8 cellular contexts compared by ENCODE assay signal in genomic region chr2:43224571-43225092, GRCh38. TPM values are rescaled to one million over a fixed set of nuclear protein-coding genes. Genes with fewer than 3 reads are reported as not detected.
DNase-seq lines count a peak whose midpoint lies in the region; ATAC-seq and TF ChIP-seq lines count a peak whose summit lies in the region.

No MANE protein-coding gene starts in this region.

- peaks cover 13% of the 10 kb centered on the region for H3K79me1 ChIP-seq in neuronal stem cell (ENCODE audit: low read depth, low read length)

- peak overlapping the region; percentile 93 for H2BK15ac ChIP-seq in neuronal stem cell (ENCODE audit: low read length)

- peak overlapping the region; percentile 97 for H2AK5ac ChIP-seq in neuronal stem cell (ENCODE audit: low read depth, low read length)

- DNase-seq in HL-60 (ENCODE audit: low read depth in 1 of 2, low spot score in 1 of 2) = peak in 1 of 2 experiments; percentile 55
- DNase-seq in activated CD4-positive, alpha-beta T cell treated with anti-CD3 and anti-CD28 coated beads for 48 hours = peak; percentile 58
- no peak for DNase-seq in epithelial cell of prostate (ENCODE audit: low read depth, low spot score)
- DNase-seq in neuronal stem cell (ENCODE audit: low spot score) = no peak
- no peak for DNase-seq in globus pallidus (ENCODE audit: low spot score)

- no peak overlapping the region for H4K91ac ChIP-seq in neuronal stem cell (ENCODE audit: low read depth, low read length, poor library complexity)

- no peaks in the 10 kb centered on the region for H3K27me3 ChIP-seq in HL-60 (ENCODE audit: insufficient read depth, poor library complexity, severe bottlenecking)
- H3K27me3 ChIP-seq in neuronal stem cell (ENCODE audit: control insufficient read depth in 3 of 3, insufficient read depth in 3 of 3, low read depth in 1 of 3, low read length in 3 of 3) = no peaks in the 10 kb centered on the region

- H3K14ac ChIP-seq in neuronal stem cell (ENCODE audit: low read length) = peak overlapping the region; percentile 84

- H2AFZ ChIP-seq in neuronal stem cell (ENCODE audit: low read length) = no peak overlapping the region

- H3K4me3 ChIP-seq in HL-60 (replicated peaks; ENCODE audit: insufficient read depth, low read length) = peak overlapping the region; percentile 72
- peak overlapping the region; percentile 93 to 95 for H3K4me3 ChIP-seq in neuronal stem cell (ENCODE audit: low read length in 2 of 2)

- WGBS in neuronal stem cell (ENCODE audit: extremely low coverage in 2 of 2, insufficient read length in 2 of 2, insufficient replicate concordance in 1 of 2), 2 donors = no CpG with 5 or more reads among the region's 74 CpGs

- H3K4ac ChIP-seq in neuronal stem cell (ENCODE audit: low read length) = peak overlapping the region; percentile 91

- no peak overlapping the region for H4K8ac ChIP-seq in neuronal stem cell (ENCODE audit: low read depth, low read length)

- peaks cover 9 to 28% of the 10 kb centered on the region in 2 donors for H3K36me3 ChIP-seq in neuronal stem cell (replicated peaks in 1 of 2; ENCODE audit: control insufficient read depth in 2 of 2, insufficient read depth in 2 of 2, low read length in 2 of 2)

- H3K27ac ChIP-seq in HL-60 (replicated peaks) (peak overlapping the region; percentile 99), epithelial cell of prostate (peak overlapping the region; percentile 98), neuronal stem cell (replicated peaks; ENCODE audit: low read length) (peak overlapping the region; percentile 23)

- H3K9ac ChIP-seq in neuronal stem cell (ENCODE audit: low read depth, low read length, poor library complexity) = peak overlapping the region; percentile 98

- H3K4me1 ChIP-seq in neuronal stem cell (ENCODE audit: control insufficient read depth in 2 of 2, insufficient read depth in 1 of 2, low read depth in 1 of 2, low read length in 2 of 2) = peaks cover 22 to 43% of the 10 kb centered on the region in 2 donors

- peak overlapping the region; percentile 95 for H2BK12ac ChIP-seq in neuronal stem cell (ENCODE audit: low read length)

- peak overlapping the region; percentile 82 for H3K4me2 ChIP-seq in neuronal stem cell (ENCODE audit: insufficient read depth, low read length, poor library complexity, severe bottlenecking)

- peak overlapping the region; percentile 63 for H2BK5ac ChIP-seq in neuronal stem cell (ENCODE audit: low read length)

- H3K23ac ChIP-seq in neuronal stem cell (ENCODE audit: low read depth, low read length, poor library complexity) = peak overlapping the region; percentile 56

- H3K18ac ChIP-seq in neuronal stem cell (ENCODE audit: low read length) = peak overlapping the region; percentile 100

- TF ChIP-seq CTCF in HL-60 (IDR thresholded peaks at IDR 0.05; ENCODE audit: insufficient read depth, low read length) = no peak

- ATAC-seq in HG03135 (IDR thresholded peaks at IDR 0.05; ENCODE audit: unreplicated experiment) = no peak
- ATAC-seq in GM18868 (IDR thresholded peaks at IDR 0.05; ENCODE audit: unreplicated experiment) = no peak
- ATAC-seq in HG03442 (IDR thresholded peaks at IDR 0.05; ENCODE audit: unreplicated experiment) = no peak

- peak overlapping the region; percentile 68 for H2BK120ac ChIP-seq in neuronal stem cell (ENCODE audit: low read depth, low read length)

- H3K9me3 ChIP-seq in neuronal stem cell (replicated peaks in 1 of 2; ENCODE audit: control insufficient read depth in 2 of 2, insufficient read depth in 1 of 2, low read depth in 1 of 2, low read length in 2 of 2) = no peaks in the 10 kb centered on the region

RNA-seq across cellular contexts. Expression of gene ZFP36L2, which starts 1.8 kb away (rescaled TPM):
- polyA plus RNA-seq in neuronal stem cell (2013, experiment 1 of 2) = 39.5 TPM
- polyA plus RNA-seq in neuronal stem cell (2013, experiment 2 of 2) = 40.0 TPM

Comparison
In these comparisons a context has a peak if more than half of its experiments do, and no peak if none do; other contexts are left out.
1. H3K27ac ChIP-seq: peak in every context shown above with its lines; median percentile 99 in HL-60; 98 in epithelial cell of prostate; 23 in neuronal stem cell.